Comparison of ENCODE assay signal across 8 cellular contexts in genomic region chr1:162069334-162070093, GRCh38. TPM values are rescaled to one million over a fixed set of nuclear protein-coding genes. Genes with fewer than 3 reads are reported as not detected.
DNase-seq lines count a peak whose midpoint lies in the region; ATAC-seq, FAIRE-seq and TF ChIP-seq lines count a peak whose summit lies in the region.

Gene NOS1AP, plus strand, starts transcription at chr1:162069691. Its CDS starts 487 bp downstream, at chr1:162070178.

- H3K27me3 Mint-ChIP-seq in neural crest cell (ENCODE audit: low read depth): peaks cover 34% of the 10 kb centered on the region

- H3K27ac Mint-ChIP-seq in neural crest cell (ENCODE audit: unreplicated experiment): no peak within 1 kb of the TSS

- no peak within 1 kb of the TSS for H3K27ac ChIP-seq in HUES6 (ENCODE audit: low read depth, low read length)
- H3K27ac ChIP-seq in stomach: peak within 1 kb of the TSS; percentile 82 to 99 (median 89)

- H3K36me3 Mint-ChIP-seq in neural crest cell (ENCODE audit: low read depth): no peaks in the 10 kb centered on the region

- H3K4me3 ChIP-seq in HUES6 (ENCODE audit: low read depth, low read length) (peak within 1 kb of the TSS; percentile 85), foreskin fibroblast (ENCODE audit: low read depth in 1 of 2, low read length in 2 of 2) (peak within 1 kb of the TSS; percentile 49 to 56), stomach (peak within 1 kb of the TSS; percentile 74 to 88 (median 76))

- ATAC-seq in GM21526 (IDR thresholded peaks at IDR 0.05; ENCODE audit: low FRiP score, unreplicated experiment): peak; percentile 99

- no peaks in the 10 kb centered on the region for H3K9me3 Mint-ChIP-seq in neural crest cell

- H3K27me3 ChIP-seq in HUES6 (ENCODE audit: control insufficient read depth, insufficient read depth, low read length) (peaks cover 6% of the 10 kb centered on the region; the same call in 1 of the 2 replicates), stomach (peaks cover 0 to 19% (median 9%) of the 10 kb centered on the region in 3 donors)

- H3K4me1 Mint-ChIP-seq in neural crest cell: peaks cover 30% of the 10 kb centered on the region

- no peak for TF ChIP-seq EP300 in stomach (IDR thresholded peaks at IDR 0.05)

- FAIRE-seq in D721Med (lab: Jason Lieb, UNC): no peak
- no peak for FAIRE-seq in RCC 7860 (lab: Jason Lieb, UNC)

- H3K4me1 ChIP-seq in HUES6 (ENCODE audit: control insufficient read depth, insufficient read depth, low read length) (peaks cover 30% of the 10 kb centered on the region), stomach (peaks cover 7 to 42% (median 36%) of the 10 kb centered on the region in 4 donors)

- H3K4me3 Mint-ChIP-seq in neural crest cell: peak within 1 kb of the TSS; percentile 89

- peaks cover 4% of the 10 kb centered on the region for H3K36me3 ChIP-seq in HUES6 (ENCODE audit: control insufficient read depth, insufficient read depth, low read length)
- peaks cover 0 to 2% (median 0%) of the 10 kb centered on the region in 4 donors for H3K36me3 ChIP-seq in stomach

- peak; percentile 8 for TF ChIP-seq CTCF in D721Med (IDR thresholded peaks at IDR 0.05; ENCODE audit: insufficient read depth, missing control alignments)
- no peak for TF ChIP-seq CTCF in foreskin fibroblast (IDR thresholded peaks at IDR 0.05; ENCODE audit: low read depth, low read length)
- no peak for TF ChIP-seq CTCF in neural crest cell (conservative IDR thresholded peaks at IDR 0.05)
- no peak for TF ChIP-seq CTCF in stomach (IDR thresholded peaks at IDR 0.05)

- DNase-seq in D721Med (ENCODE audit: insufficient read length, low spot score) (peak; percentile 78), RCC 7860 (ENCODE audit: low spot score) (peak; percentile 21), foreskin fibroblast (peak; percentile 46 to 82), neural crest cell (ENCODE audit: low read depth, low spot score) (peak; percentile 65), stomach (peak; percentile 89)
- peak; percentile 46 to 64 for DNase-seq in activated T-helper 1 cell treated with anti-CD3 and anti-CD28 coated beads, Interleukin-2, amount 50 U/mL, for 16 hours (ENCODE audit: low read depth in 1 of 2, low spot score in 1 of 2)

- intact Hi-C loops in stomach (cut with DNase I; ENCODE audit: low total_unique reads): no loop called here

- H3K9me3 ChIP-seq in HUES6 (ENCODE audit: control insufficient read depth, insufficient read depth, low read depth, low read length): peaks cover 4% of the 10 kb centered on the region
- H3K9me3 ChIP-seq in stomach: peaks cover 0 to 3% (median 0%) of the 10 kb centered on the region in 4 donors

- H3K9ac ChIP-seq in HUES6 (ENCODE audit: low read length): peak within 1 kb of the TSS; percentile 72

- WGBS in stomach, 5 donors: 0 to 1% (median 1%) methylated on average over 34 to 83 of the region's 95 CpGs

- TF ChIP-seq POLR2A in stomach (IDR thresholded peaks at IDR 0.05): no peak

RNA-seq across cellular contexts. Expression of gene NOS1AP, which starts in this region (rescaled TPM):
- total RNA-seq in neural crest cell (7.0 and 7.1 TPM in 2 replicates), stomach (10 to 100 TPM in 2 of 5 donors, 1 to 10 TPM in 3; 3.7 to 13.8 (median 9.9) TPM)
- polyA plus RNA-seq in stomach: 1 to 10 TPM in 1 of 3 donors, under 1 TPM in 2; 0.25 to 1.1 (median 0.46) TPM

Comparison
In these comparisons a context has a peak if more than half of its experiments do, and no peak if none do; other contexts are left out.
1. DNase-seq: peak in every context shown above with its lines; median percentile 89 in stomach; 78 in D721Med; 65 in neural crest cell; 64 in foreskin fibroblast; 55 in activated T-helper 1 cell treated with anti-CD3 and anti-CD28 coated beads, Interleukin-2, amount 50 U/mL, for 16 hours; 21 in RCC 7860.